In genomic region chr11:75532200-75532972, GRCh38 we compare ENCODE assay signal across 1 cellular context.
TF ChIP-seq lines count a peak whose summit lies in the region.

No MANE protein-coding gene starts in this region.

TF ChIP-seq in K562, 482 proteins besides CTCF, POLR2A, EP300 and RAD21 (continued from another document):
- TF ChIP-seq SMC3 (conservative IDR thresholded peaks at IDR 0.05; ENCODE audit: insufficient read depth, low read depth, low read length), result peak; percentile 96
- TF ChIP-seq MCM7 (IDR thresholded peaks at IDR 0.05), result no peak
- 0 out of 4 replicates have a peak, but pooled peaks of 1 of the 2 experiments have one; percentile 15 for TF ChIP-seq MLLT1 (IDR thresholded peaks at IDR 0.05)
- 0 out of 2 replicates have a peak, but pooled peaks have one; percentile 15 for TF ChIP-seq RAD51 (IDR thresholded peaks at IDR 0.05; ENCODE audit: borderline replicate concordance, low read depth)
- TF ChIP-seq NR2C1 (IDR thresholded peaks at IDR 0.05), result 0 out of 2 replicates have a peak, but pooled peaks have one; percentile 21
- TF ChIP-seq NR2C1 (tag; IDR thresholded peaks at IDR 0.05), result no peak
- peak; percentile 29 for TF ChIP-seq NEUROD1 (IDR thresholded peaks at IDR 0.05; ENCODE audit: borderline replicate concordance, low read depth, low read length, partially characterized antibody)
- no peak for TF ChIP-seq DMBX1 (CRISPR knock-in tag; IDR thresholded peaks at IDR 0.05; ENCODE audit: borderline replicate concordance)
- peak; percentile 43; the same call in 1 of the 2 replicates for TF ChIP-seq CTBP1 (IDR thresholded peaks at IDR 0.05; ENCODE audit: borderline replicate concordance)
- TF ChIP-seq RCOR1 (IDR thresholded peaks at IDR 0.05; ENCODE audit: borderline replicate concordance in 1 of 2, low read depth in 2 of 2, low read length in 2 of 2), result peak in 1 of 2 experiments; percentile 19; a peak in 1 of 4 replicates
- no peak for TF ChIP-seq ZNF311 (CRISPR knock-in tag; IDR thresholded peaks at IDR 0.05)
- peak; percentile 22; the same call in 1 of the 2 replicates for TF ChIP-seq ARID1B (IDR thresholded peaks at IDR 0.05)
- TF ChIP-seq, protein P1, sequence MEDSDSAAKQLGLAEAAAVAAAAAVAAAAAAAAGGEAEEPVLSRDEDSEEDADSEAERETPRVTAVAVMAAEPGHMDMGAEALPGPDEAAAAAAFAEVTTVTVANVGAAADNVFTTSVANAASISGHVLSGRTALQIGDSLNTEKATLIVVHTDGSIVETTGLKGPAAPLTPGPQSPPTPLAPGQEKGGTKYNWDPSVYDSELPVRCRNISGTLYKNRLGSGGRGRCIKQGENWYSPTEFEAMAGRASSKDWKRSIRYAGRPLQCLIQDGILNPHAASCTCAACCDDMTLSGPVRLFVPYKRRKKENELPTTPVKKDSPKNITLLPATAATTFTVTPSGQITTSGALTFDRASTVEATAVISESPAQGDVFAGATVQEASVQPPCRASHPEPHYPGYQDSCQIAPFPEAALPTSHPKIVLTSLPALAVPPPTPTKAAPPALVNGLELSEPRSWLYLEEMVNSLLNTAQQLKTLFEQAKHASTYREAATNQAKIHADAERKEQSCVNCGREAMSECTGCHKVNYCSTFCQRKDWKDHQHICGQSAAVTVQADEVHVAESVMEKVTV (CRISPR knock-in tag; IDR thresholded peaks at IDR 0.05), result peak; percentile 91
- peak; percentile 37; the same call in 1 of the 2 replicates for TF ChIP-seq CREM (IDR thresholded peaks at IDR 0.05; ENCODE audit: low read depth)
- 0 out of 2 replicates have a peak, but pooled peaks have one; percentile 43 for TF ChIP-seq KLF1 (tag; IDR thresholded peaks at IDR 0.05)
- TF ChIP-seq KDM1A (IDR thresholded peaks at IDR 0.05), result peak in 1 of 2 experiments; percentile 32; a peak in 1 of 4 replicates
- TF ChIP-seq CBX3 (IDR thresholded peaks at IDR 0.05; ENCODE audit: borderline replicate concordance in 1 of 2, low read length in 2 of 2), result 0 out of 3 replicates have a peak, but pooled peaks of 1 of the 2 experiments have one; percentile 27
- no peak for TF ChIP-seq PTBP1 (IDR thresholded peaks at IDR 0.05; ENCODE audit: low read depth, low read length)
- 0 out of 4 replicates have a peak, but pooled peaks of 1 of the 2 experiments have one; percentile 32 for TF ChIP-seq HDAC1 (IDR thresholded peaks at IDR 0.05)
- no peak for TF ChIP-seq RFX5 (IDR thresholded peaks at IDR 0.05; ENCODE audit: low read depth, low read length)
- TF ChIP-seq MNT (conservative IDR thresholded peaks at IDR 0.05), result peak; percentile 25 to 52; a peak in 1 of 4 replicates
- no peak for TF ChIP-seq TCFL5 (CRISPR knock-in tag; conservative IDR thresholded peaks at IDR 0.05)
- TF ChIP-seq STAG1 (CRISPR knock-in tag; IDR thresholded peaks at IDR 0.05; ENCODE audit: borderline replicate concordance), result peak; percentile 71; the same call in 1 of the 2 replicates
- TF ChIP-seq JUN (IDR thresholded peaks at IDR 0.05; ENCODE audit: borderline replicate concordance, low read depth, low read length), result no peak
- no peak for TF ChIP-seq JUN (CRISPR knock-in tag; IDR thresholded peaks at IDR 0.05; ENCODE audit: borderline replicate concordance)
- TF ChIP-seq XRCC5 (IDR thresholded peaks at IDR 0.05; ENCODE audit: low read depth, low read length), result peak; percentile 63; the same call in 1 of the 2 replicates
- peak; percentile 83; the same call in 1 of the 2 replicates for TF ChIP-seq ARID2 (IDR thresholded peaks at IDR 0.05)
- TF ChIP-seq ZNF592 (IDR thresholded peaks at IDR 0.05), result peak; percentile 46; the same call in 1 of the 2 replicates
- TF ChIP-seq, protein P2, sequence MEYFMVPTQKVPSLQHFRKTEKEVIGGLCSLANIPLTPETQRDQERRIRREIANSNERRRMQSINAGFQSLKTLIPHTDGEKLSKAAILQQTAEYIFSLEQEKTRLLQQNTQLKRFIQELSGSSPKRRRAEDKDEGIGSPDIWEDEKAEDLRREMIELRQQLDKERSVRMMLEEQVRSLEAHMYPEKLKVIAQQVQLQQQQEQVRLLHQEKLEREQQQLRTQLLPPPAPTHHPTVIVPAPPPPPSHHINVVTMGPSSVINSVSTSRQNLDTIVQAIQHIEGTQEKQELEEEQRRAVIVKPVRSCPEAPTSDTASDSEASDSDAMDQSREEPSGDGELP (CRISPR knock-in tag; IDR thresholded peaks at IDR 0.05; ENCODE audit: borderline replicate concordance), result peak; percentile 51; the same call in 1 of the 2 replicates
- TF ChIP-seq, protein P3, sequence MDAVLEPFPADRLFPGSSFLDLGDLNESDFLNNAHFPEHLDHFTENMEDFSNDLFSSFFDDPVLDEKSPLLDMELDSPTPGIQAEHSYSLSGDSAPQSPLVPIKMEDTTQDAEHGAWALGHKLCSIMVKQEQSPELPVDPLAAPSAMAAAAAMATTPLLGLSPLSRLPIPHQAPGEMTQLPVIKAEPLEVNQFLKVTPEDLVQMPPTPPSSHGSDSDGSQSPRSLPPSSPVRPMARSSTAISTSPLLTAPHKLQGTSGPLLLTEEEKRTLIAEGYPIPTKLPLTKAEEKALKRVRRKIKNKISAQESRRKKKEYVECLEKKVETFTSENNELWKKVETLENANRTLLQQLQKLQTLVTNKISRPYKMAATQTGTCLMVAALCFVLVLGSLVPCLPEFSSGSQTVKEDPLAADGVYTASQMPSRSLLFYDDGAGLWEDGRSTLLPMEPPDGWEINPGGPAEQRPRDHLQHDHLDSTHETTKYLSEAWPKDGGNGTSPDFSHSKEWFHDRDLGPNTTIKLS (IDR thresholded peaks at IDR 0.05; ENCODE audit: borderline replicate concordance, low read depth), result no peak
- TF ChIP-seq NR2F6 (CRISPR knock-in tag; IDR thresholded peaks at IDR 0.05), result no peak
- peak; percentile 60 for TF ChIP-seq CC2D1A (IDR thresholded peaks at IDR 0.05)
- 0 out of 2 replicates have a peak, but pooled peaks have one; percentile 21 for TF ChIP-seq SIN3B (IDR thresholded peaks at IDR 0.05; ENCODE audit: low read depth)
- TF ChIP-seq CBFA2T3 (IDR thresholded peaks at IDR 0.05), result no peak
- TF ChIP-seq RB1 (IDR thresholded peaks at IDR 0.05; ENCODE audit: low read depth), result peak; percentile 18; the same call in 1 of the 2 replicates
- TF ChIP-seq ZBTB11 (CRISPR knock-in tag; IDR thresholded peaks at IDR 0.05), result no peak
- TF ChIP-seq ZKSCAN1 (IDR thresholded peaks at IDR 0.05; ENCODE audit: low read depth, low read length), result peak; percentile 99
- peak; percentile 12; the same call in 1 of the 2 replicates for TF ChIP-seq ZNF24 (IDR thresholded peaks at IDR 0.05)
